Comparison of ENCODE assay signal across 31 cellular contexts in the genomic region with DNA sequence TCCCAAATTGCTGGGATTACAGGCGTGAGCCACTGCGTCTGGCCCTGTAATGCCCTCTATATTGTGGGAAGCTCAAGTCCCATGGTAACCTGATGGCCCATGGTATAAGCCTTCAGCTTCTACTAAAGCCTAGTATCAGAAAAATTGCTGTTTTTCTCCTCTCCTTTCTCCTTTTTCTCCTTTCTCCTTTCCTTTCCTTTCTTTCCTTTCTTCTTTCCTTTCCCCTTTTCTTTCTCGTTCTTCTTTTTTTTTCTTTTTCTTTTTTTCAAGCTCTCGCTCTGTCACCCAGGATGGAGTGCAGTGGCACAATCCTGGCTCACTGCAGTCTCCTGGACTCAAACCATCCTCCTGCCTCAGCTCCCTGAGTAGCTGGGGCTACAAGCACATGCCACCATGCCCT.
DNase-seq lines count a peak whose midpoint lies in the region; ATAC-seq, FAIRE-seq and TF ChIP-seq lines count a peak whose summit lies in the region.
"Had no signal": no experiment of that assay in that cellular context is flagged by ENCODE, and none has a peak within 500 bp of the region (broad histone marks: within the 10 kb centered on the region; RNA-seq: fewer than 3 reads in every experiment).

No MANE protein-coding gene starts in this region.

- H4K91ac ChIP-seq in trophoblast cell (ENCODE audit: low read depth, low read length) = no peak overlapping the region

- H3K27ac ChIP-seq in HEK293 (ENCODE audit: extremely low read depth, low read depth, low read length) (no peak overlapping the region), trophoblast cell (ENCODE audit: low read depth, low read length) (no peak overlapping the region)
- H3K27ac ChIP-seq: 22Rv1; A549; BLaER1; BLaER1 treated with 17β-estradiol and CSF1 and Interleukin-3, amounts not matched to agents 10 nM and 100 nM; C4-2B had no signal

- no peak overlapping the region for H3K23ac ChIP-seq in trophoblast cell (ENCODE audit: low read length)

- H3K9me3 ChIP-seq in HEK293 (ENCODE audit: control insufficient read depth, insufficient read depth, low read depth, low read length) = no peaks in the 10 kb centered on the region
- no peaks in the 10 kb centered on the region for H3K9me3 ChIP-seq in trophoblast cell (ENCODE audit: insufficient read depth, low read depth, low read length)
- H3K9me3 ChIP-seq: A549; BE2C; BLaER1; BLaER1 treated with 17β-estradiol and CSF1 and Interleukin-3, amounts not matched to agents 10 nM and 100 nM; Caco-2 had no signal

- no peak overlapping the region for H4K8ac ChIP-seq in trophoblast cell (ENCODE audit: low read depth, low read length)

- H3K4me1 ChIP-seq in HEK293 (ENCODE audit: control insufficient read depth, insufficient read depth, low read length) (no peaks in the 10 kb centered on the region), trophoblast cell (ENCODE audit: control insufficient read depth in 1 of 2, insufficient read depth in 2 of 2, low read length in 2 of 2) (no peaks in the 10 kb centered on the region)
- H3K4me1 ChIP-seq: A549; BE2C; BLaER1; BLaER1 treated with 17β-estradiol and CSF1 and Interleukin-3, amounts not matched to agents 10 nM and 100 nM; Caco-2 had no signal

- H3K4ac ChIP-seq in trophoblast cell (ENCODE audit: low read depth, low read length) = no peak overlapping the region

- TF ChIP-seq CTCF in HEK293 (tag by site-specific recombination; IDR thresholded peaks at IDR 0.05) = no peak

- no peaks in the 10 kb centered on the region for H3K79me2 ChIP-seq in trophoblast cell (ENCODE audit: control insufficient read depth, insufficient read depth, low read length, poor library complexity)

- H3K18ac ChIP-seq in trophoblast cell (ENCODE audit: low read length) = no peak overlapping the region

- H3K79me1 ChIP-seq in trophoblast cell (ENCODE audit: low read length) = peaks cover 4% of the 10 kb centered on the region

- WGBS in trophoblast cell (ENCODE audit: extremely low coverage, insufficient coverage, insufficient read length) = no CpG with 5 or more reads among the region's 4 CpGs

- H2BK12ac ChIP-seq in trophoblast cell (ENCODE audit: low read length) = no peak overlapping the region

- no peak overlapping the region for H3K4me2 ChIP-seq in trophoblast cell (ENCODE audit: low read length)
- H3K4me2 ChIP-seq: A549; BLaER1; BLaER1 treated with 17β-estradiol and CSF1 and Interleukin-3, amounts not matched to agents 10 nM and 100 nM had no signal

- peak overlapping the region; percentile 62 for H2AK5ac ChIP-seq in trophoblast cell (ENCODE audit: low read length)

- CTCF ChIA-PET in HEK293 (lab: Yijun Ruan, JAX) = no interaction called here

- no peak overlapping the region for H2BK120ac ChIP-seq in trophoblast cell (ENCODE audit: insufficient read depth, low read length, poor library complexity)

- DNase-seq in trophoblast cell (no peak), HTR-8/SVneo (ENCODE audit: insufficient read length, low spot score) (no peak)
- DNase-seq: 8988T; ACHN; AML-193; BE2C; C1 segment of cervical spinal cord; Caco-2; Calu3; CD4-positive, alpha-beta memory T cell; CD4-positive, alpha-beta T cell; CD4-positive, CD25-positive, alpha-beta regulatory T cell; CD8-positive, alpha-beta memory T cell; CD8-positive, alpha-beta T cell; COR-L47; DMS 273 treated with DMSO at 0.1 percent for 48 hours; DMS153; DMS53; DMS79; DMS79 treated with DMSO at 0.1 percent for 48 hours; DND-41; EL had no signal

- H2BK5ac ChIP-seq in trophoblast cell (ENCODE audit: low read depth, low read length, poor library complexity) = no peak overlapping the region

- FAIRE-seq in HTR-8/SVneo (lab: Jason Lieb, UNC) = no peak
- FAIRE-seq: A204.1, D721Med had no signal

- no peaks in the 10 kb centered on the region for H3K36me3 ChIP-seq in HEK293 (ENCODE audit: control insufficient read depth in 2 of 2, insufficient read depth in 1 of 2, low read length in 2 of 2)
- no peaks in the 10 kb centered on the region for H3K36me3 ChIP-seq in trophoblast cell (ENCODE audit: control insufficient read depth in 1 of 2, insufficient read depth in 2 of 2, low read length in 2 of 2)
- H3K36me3 ChIP-seq: BE2C; BLaER1; BLaER1 treated with 17β-estradiol and CSF1 and Interleukin-3, amounts not matched to agents 10 nM and 100 nM had no signal

- no peak overlapping the region for H2AFZ ChIP-seq in trophoblast cell (ENCODE audit: insufficient read depth, low read length, poor library complexity)

- POLR2A ChIA-PET in HEK293 (lab: Yijun Ruan, JAX) = no interaction called here

- no peak for ATAC-seq in GM21737 (IDR thresholded peaks at IDR 0.05; ENCODE audit: unreplicated experiment)
- ATAC-seq: A549; CD8-positive, alpha-beta T cell had no signal

- H4K12ac ChIP-seq in trophoblast cell (ENCODE audit: low read depth, low read length) = no peak overlapping the region

- no peaks in the 10 kb centered on the region for H3K27me3 ChIP-seq in trophoblast cell (ENCODE audit: insufficient read depth, low read length)
- H3K27me3 ChIP-seq: BE2C had no signal

- H3K9ac ChIP-seq in trophoblast cell (ENCODE audit: low read length) = no peak overlapping the region
- H3K9ac ChIP-seq: BLaER1; BLaER1 treated with 17β-estradiol and CSF1 and Interleukin-3, amounts not matched to agents 10 nM and 100 nM had no signal

- H3K14ac ChIP-seq in trophoblast cell (ENCODE audit: low read length) = no peak overlapping the region

- H3K4me3 ChIP-seq in HEK293 (ENCODE audit: low read depth, low read length) (no peak overlapping the region), trophoblast cell (ENCODE audit: low read depth, low read length) (no peak overlapping the region)
- H3K4me3 ChIP-seq: A549; BLaER1; BLaER1 treated with 17β-estradiol and CSF1 and Interleukin-3, amounts not matched to agents 10 nM and 100 nM had no signal

TF ChIP-seq in HEK293, 187 proteins besides CTCF, POLR2A, EP300 and RAD21:
- TF ChIP-seq OSR2 (tag by site-specific recombination; IDR thresholded peaks at IDR 0.05) (no peak), PRDM1 (tag by site-specific recombination; IDR thresholded peaks at IDR 0.05) (peak; percentile 92)
